ENCODE assay signal across 8 cellular contexts in the genomic region with DNA sequence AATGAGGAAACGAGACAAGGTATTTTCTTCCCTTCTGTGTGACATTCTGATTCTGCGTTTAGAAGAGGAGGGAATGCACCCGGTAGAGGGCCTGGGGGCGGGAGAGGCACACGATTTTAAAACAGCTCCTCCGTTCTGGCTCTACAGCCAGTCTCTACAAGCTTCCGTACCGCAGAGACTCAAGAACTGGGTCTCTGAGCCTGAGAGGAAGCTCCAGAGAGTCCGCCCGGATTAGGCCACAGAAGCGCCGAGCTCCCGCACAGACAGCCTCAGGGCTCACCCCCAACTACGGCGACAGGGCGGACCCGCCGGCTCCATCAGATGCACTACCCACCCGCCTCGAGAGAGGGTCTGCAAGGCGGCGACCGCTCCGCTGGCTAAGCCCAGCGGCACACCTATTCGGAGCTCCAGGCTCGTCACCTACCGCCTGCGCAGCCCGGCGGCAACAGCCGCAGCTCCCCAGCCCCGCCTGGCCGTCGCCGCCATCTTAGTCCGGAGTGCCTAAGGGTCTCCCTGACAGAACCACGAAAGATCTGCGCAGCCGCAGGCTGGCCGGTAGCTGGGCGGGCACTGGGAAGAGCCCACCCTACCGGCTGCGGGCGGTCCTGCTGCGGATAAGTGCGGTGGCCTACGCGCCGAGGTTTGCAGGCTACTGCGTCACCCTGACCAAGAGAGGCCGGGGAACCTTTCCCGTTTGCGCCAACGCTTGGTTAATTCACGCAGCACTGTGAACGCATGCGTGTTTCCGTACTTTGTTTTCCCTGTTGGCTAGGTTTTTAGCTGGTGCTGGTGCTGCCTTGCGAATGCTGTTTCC. TPM values are rescaled to one million over a fixed set of nuclear protein-coding genes. Genes with fewer than 3 reads are reported as not detected.
DNase-seq lines count a peak whose midpoint lies in the region; ATAC-seq and TF ChIP-seq lines count a peak whose summit lies in the region.

NFU1 (minus strand) TSS at position 499 of the 814 bp plus-strand sequence; CDS start at position 486, 13 bp downstream.

- H3K4me3 Mint-ChIP-seq in chondrocyte (ENCODE audit: unreplicated experiment), result peak within 1 kb of the TSS; percentile 94

- H3K27me3 ChIP-seq in BE2C, result no peaks in the 10 kb centered on the region

- TF ChIP-seq POLR2A in GM19193 (IDR thresholded peaks at IDR 0.05; ENCODE audit: extremely low read depth, insufficient read depth, insufficient read length), result peak; percentile 94

- H3K27me3 Mint-ChIP-seq in chondrocyte (ENCODE audit: low read depth), result no peaks in the 10 kb centered on the region

- no peaks in the 10 kb centered on the region; the same call in 1 of the 2 replicates for H3K4me1 ChIP-seq in BE2C

- no peaks in the 10 kb centered on the region for H3K36me3 Mint-ChIP-seq in chondrocyte (ENCODE audit: low read depth)

- no peaks in the 10 kb centered on the region for H3K9me3 Mint-ChIP-seq in chondrocyte (ENCODE audit: low read depth)

- H3K9me3 ChIP-seq in BE2C, result no peaks in the 10 kb centered on the region

- peaks cover 24% of the 10 kb centered on the region for H3K4me1 Mint-ChIP-seq in chondrocyte (ENCODE audit: low read depth)

- peak; percentile 49 for TF ChIP-seq CTCF in BE2C (IDR thresholded peaks at IDR 0.05; ENCODE audit: low read depth, low read length)
- TF ChIP-seq CTCF in chondrocyte (IDR thresholded peaks at IDR 0.05), result peak; percentile 74

- peak within 1 kb of the TSS; percentile 74 for H3K4me3 ChIP-seq in BE2C (ENCODE audit: low read depth, low read length)

- peak; percentile 98 for ATAC-seq in HG03439 (IDR thresholded peaks at IDR 0.05; ENCODE audit: unreplicated experiment)

- peak; percentile 89 for DNase-seq in BE2C
- peak; percentile 84 for DNase-seq in NCI-H510A treated with DMSO at 0.1 percent for 48 hours (lab: John Stamatoyannopoulos, UW)
- DNase-seq in activated CD4-positive, alpha-beta T cell treated with anti-CD3 and anti-CD28 coated beads for 24 hours (ENCODE audit: low read depth in 2 of 2), result peak; percentile 76 to 83
- peak; percentile 98 for DNase-seq in chondrocyte (ENCODE audit: low spot score)
- peak; percentile 87 for DNase-seq in kidney glomerular epithelial cell (lab: John Stamatoyannopoulos, UW)
- peak; percentile 58 to 68 for DNase-seq in stimulated activated CD4-positive, alpha-beta T cell treated with anti-CD3 and anti-CD28 coated beads, Interleukin-1b, Interleukin-23, amount 100 ng/mL, for 1 hour (ENCODE audit: low read depth in 2 of 2)

- H3K27ac Mint-ChIP-seq in chondrocyte (ENCODE audit: unreplicated experiment), result peak within 1 kb of the TSS; percentile 99

- no peaks in the 10 kb centered on the region for H3K36me3 ChIP-seq in BE2C

RNA-seq across cellular contexts. Expression of gene NFU1, which starts in this region (rescaled TPM):
- polyA plus RNA-seq in BE2C (2012; ENCODE audit: insufficient read depth, insufficient read length, low read depth), result 11.0 TPM
- 40.7 to 42.5 TPM (median 40.7 TPM) in 3 replicates for total RNA-seq in chondrocyte

Comparison
In these comparisons a context has a peak if more than half of its experiments do, and no peak if none do; other contexts are left out.
1. Peak in every context shown above with its lines: DNase-seq, ATAC-seq and H3K4me3 ChIP-seq.